Comparison of ENCODE assay signal across 10 cellular contexts in the genomic region with DNA sequence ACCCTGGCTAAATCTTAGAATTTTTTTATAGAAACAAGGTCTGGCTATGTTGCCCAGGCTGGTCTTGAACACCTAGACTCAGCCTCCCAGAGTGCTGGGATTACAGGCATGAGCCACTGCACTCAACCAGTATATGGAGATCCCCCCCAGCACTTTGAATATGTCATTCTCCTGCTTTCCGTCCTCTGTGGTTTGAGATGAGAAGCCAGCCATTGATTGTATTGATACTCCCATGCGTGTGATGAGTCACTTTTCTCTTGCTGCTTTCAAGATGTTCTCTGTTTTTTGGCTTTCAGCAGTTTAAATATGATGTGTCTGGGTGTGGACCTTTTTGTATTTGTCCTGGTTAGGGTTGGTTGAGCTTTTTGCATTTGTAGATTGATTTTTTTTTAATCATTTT.
DNase-seq lines count a peak whose midpoint lies in the region; ATAC-seq lines count a peak whose summit lies in the region.
"Had no signal": no experiment of that assay in that cellular context is flagged by ENCODE, and none has a peak within 500 bp of the region (broad histone marks: within the 10 kb centered on the region; RNA-seq: fewer than 3 reads in every experiment).

No MANE protein-coding gene starts in this region.

- peak; percentile 90 for ATAC-seq in HG02973 (IDR thresholded peaks at IDR 0.05; ENCODE audit: unreplicated experiment)
- peak; percentile 66 to 90 for ATAC-seq in activated T-cell treated with anti-CD3 and anti-CD28 coated beads, Interleukin-2, amount 50 U/mL, for 4 hours

- peak; percentile 41 for DNase-seq in activated CD4-positive, alpha-beta T cell treated with anti-CD3 and anti-CD28 coated beads for 48 hours
- DNase-seq in activated CD4-positive, alpha-beta T cell treated with anti-CD3 and anti-CD28 coated beads, Interleukin-2, amount 50 U/mL, for 4 hours, result no peak
- no peak for DNase-seq in activated T-cell treated with anti-CD3 and anti-CD28 coated beads, Interleukin-2, amount 50 U/mL, for 4 hours
- peak; percentile 46 for DNase-seq in stimulated activated CD4-positive, alpha-beta T cell treated with anti-CD3 and anti-CD28 coated beads, Interleukin-1b, Interleukin-23, amount 100 ng/mL, for 48 hours
- no peak for DNase-seq in globus pallidus (ENCODE audit: low spot score)
- no peak for DNase-seq in SIG-M5 treated with dmso at 0.1 percent for 504 hours (lab: John Stamatoyannopoulos, UW; ENCODE audit: unreplicated experiment)
- no peak for DNase-seq in mesenteric fat pad (ENCODE audit: low spot score)
- DNase-seq: substantia nigra had no signal

- H3K27me3 Mint-ChIP-seq in activated T-cell treated with anti-CD3 and anti-CD28 coated beads, Interleukin-2, amount 50 U/mL, for 4 hours (ENCODE audit: low read depth), result peaks cover 2% of the 10 kb centered on the region
- H3K27me3 Mint-ChIP-seq: IgD-negative memory B cell had no signal

- no peaks in the 10 kb centered on the region for H3K36me3 Mint-ChIP-seq in activated T-cell treated with anti-CD3 and anti-CD28 coated beads, Interleukin-2, amount 50 U/mL, for 4 hours (ENCODE audit: insufficient read depth)

- no peaks in the 10 kb centered on the region for H3K9me3 Mint-ChIP-seq in activated T-cell treated with anti-CD3 and anti-CD28 coated beads, Interleukin-2, amount 50 U/mL, for 4 hours
- H3K9me3 Mint-ChIP-seq: IgD-negative memory B cell had no signal

- peaks cover 2% of the 10 kb centered on the region for H3K4me1 Mint-ChIP-seq in activated T-cell treated with anti-CD3 and anti-CD28 coated beads, Interleukin-2, amount 50 U/mL, for 4 hours (ENCODE audit: low read depth)
- H3K4me1 Mint-ChIP-seq: IgD-negative memory B cell had no signal

- H3K4me3 Mint-ChIP-seq in activated T-cell treated with anti-CD3 and anti-CD28 coated beads, Interleukin-2, amount 50 U/mL, for 4 hours, result no peak overlapping the region
- H3K4me3 Mint-ChIP-seq: IgD-negative memory B cell had no signal

Comparison
In these comparisons a context has a peak if more than half of its experiments do, and no peak if none do; other contexts are left out.
1. DNase-seq: peak in activated CD4-positive, alpha-beta T cell treated with anti-CD3 and anti-CD28 coated beads for 48 hours (single experiment) and stimulated activated CD4-positive, alpha-beta T cell treated with anti-CD3 and anti-CD28 coated beads, Interleukin-1b, Interleukin-23, amount 100 ng/mL, for 48 hours (single experiment); none in activated CD4-positive, alpha-beta T cell treated with anti-CD3 and anti-CD28 coated beads, Interleukin-2, amount 50 U/mL, for 4 hours (0 of 2), activated T-cell treated with anti-CD3 and anti-CD28 coated beads, Interleukin-2, amount 50 U/mL, for 4 hours (single experiment), globus pallidus (single experiment), SIG-M5 treated with dmso at 0.1 percent for 504 hours (single experiment) and mesenteric fat pad (single experiment).